ENCODE assay signal across 15 cellular contexts in genomic region chr17:82266142-82266541, GRCh38. TPM values are rescaled to one million over a fixed set of nuclear protein-coding genes. Genes with fewer than 3 reads are reported as not detected.
DNase-seq lines count a peak whose midpoint lies in the region; ATAC-seq and TF ChIP-seq lines count a peak whose summit lies in the region.
"Had no signal": no experiment of that assay in that cellular context is flagged by ENCODE, and none has a peak within 500 bp of the region (broad histone marks: within the 10 kb centered on the region; RNA-seq: fewer than 3 reads in every experiment).

No MANE protein-coding gene starts in this region.

- H3K27me3 ChIP-seq in breast epithelium (no peaks in the 10 kb centered on the region), mammary epithelial cell (ENCODE audit: insufficient read depth, low read length) (no peaks in the 10 kb centered on the region), upper lobe of left lung (no peaks in the 10 kb centered on the region)
- H3K27me3 ChIP-seq: upper lobe of right lung had no signal

- H3K9me3 ChIP-seq in breast epithelium (no peaks in the 10 kb centered on the region), mammary epithelial cell (replicated peaks; ENCODE audit: insufficient read depth, low read length) (no peaks in the 10 kb centered on the region), upper lobe of left lung (no peaks in the 10 kb centered on the region)
- H3K9me3 ChIP-seq: upper lobe of right lung had no signal

- CTCF ChIA-PET in mammary epithelial cell (lab: Charles Lee; ENCODE audit: low non-redundant PET) = no interaction called here

- H3K27me3 Mint-ChIP-seq in effector memory CD8-positive, alpha-beta T cell = no peaks in the 10 kb centered on the region
- no peaks in the 10 kb centered on the region for H3K27me3 Mint-ChIP-seq in neural crest cell (ENCODE audit: low read depth)
- H3K27me3 Mint-ChIP-seq: activated naive CD8-positive, alpha-beta T cell treated with anti-CD3 and anti-CD28 coated beads, Interleukin-2, amount 10 ng/mL, durations not matched to agents 7 days and 5 days had no signal

- in situ Hi-C loops in mammary epithelial cell (cut with MboI; ENCODE audit: low sequenced_read_pairs in 2 of 2) = no loop called here

- H3K27ac Mint-ChIP-seq in effector memory CD8-positive, alpha-beta T cell = peak overlapping the region; percentile 15 to 70
- no peak overlapping the region for H3K27ac Mint-ChIP-seq in neural crest cell (ENCODE audit: unreplicated experiment)
- H3K27ac Mint-ChIP-seq: activated naive CD8-positive, alpha-beta T cell treated with anti-CD3 and anti-CD28 coated beads, Interleukin-2, amount 10 ng/mL, durations not matched to agents 7 days and 5 days had no signal

- TF ChIP-seq POLR2A in breast epithelium (IDR thresholded peaks at IDR 0.05) (no peak), upper lobe of left lung (IDR thresholded peaks at IDR 0.05) (no peak)

- peaks cover 0 to 27% of the 10 kb centered on the region in 2 donors for H3K4me1 ChIP-seq in breast epithelium
- H3K4me1 ChIP-seq in mammary epithelial cell (ENCODE audit: insufficient read depth, low read length) = peaks cover 37% of the 10 kb centered on the region
- H3K4me1 ChIP-seq in upper lobe of left lung = peaks cover 54 to 69% (median 61%) of the 10 kb centered on the region in 4 donors

- H3K4me3 ChIP-seq in breast epithelium = no peak overlapping the region
- H3K4me3 ChIP-seq in mammary epithelial cell (replicated peaks in 1 of 3; ENCODE audit: insufficient read depth in 1 of 3, low read depth in 2 of 3, low read length in 3 of 3) = no peak overlapping the region
- H3K4me3 ChIP-seq in upper lobe of left lung = no peak overlapping the region
- H3K4me3 ChIP-seq: upper lobe of right lung had no signal

- no peak for ATAC-seq in effector memory CD8-positive, alpha-beta T cell (replicated peaks)
- no peak for ATAC-seq in upper lobe of left lung (ENCODE audit: low FRiP score in 2 of 2)
- ATAC-seq: left lobe of liver, upper lobe of right lung had no signal

- no TSS peak for BruUV-seq in mammary epithelial cell (replicated peaks; lab: Mats Ljungman, UMichigan)

- H4K20me1 ChIP-seq in mammary epithelial cell (ENCODE audit: insufficient read depth, low read length) = peaks cover 31% of the 10 kb centered on the region

- H3K79me2 ChIP-seq in mammary epithelial cell (ENCODE audit: insufficient read depth, low read length) = peaks cover 100% of the 10 kb centered on the region

- H3K4me3 Mint-ChIP-seq in effector memory CD8-positive, alpha-beta T cell = peak overlapping the region in 1 of 2 donors; percentile 12
- H3K4me3 Mint-ChIP-seq in neural crest cell = peak overlapping the region; percentile 45
- H3K4me3 Mint-ChIP-seq: activated naive CD8-positive, alpha-beta T cell treated with anti-CD3 and anti-CD28 coated beads, Interleukin-2, amount 10 ng/mL, durations not matched to agents 7 days and 5 days had no signal

- DNase-seq in breast epithelium (ENCODE audit: low spot score in 2 of 2) (no peak), mammary epithelial cell (no peak), neural crest cell (ENCODE audit: low read depth, low spot score) (no peak), upper lobe of left lung (no peak), mesenteric fat pad (ENCODE audit: low spot score) (no peak), occipital lobe (lab: John Stamatoyannopoulos, UW) (no peak)
- DNase-seq in effector memory CD8-positive, alpha-beta T cell = no peak
- no peak for DNase-seq in stimulated activated CD4-positive, alpha-beta T cell treated with anti-CD3 and anti-CD28 coated beads, Interleukin-2, amount 100 ng/mL, for 24 hours
- DNase-seq: activated CD4-positive, alpha-beta T cell treated with anti-CD3 and anti-CD28 coated beads, Interleukin-2, amount 50 U/mL, for 1 hour; activated naive CD8-positive, alpha-beta T cell treated with anti-CD3 and anti-CD28 coated beads, Interleukin-2, amount 10 ng/mL, durations not matched to agents 7 days and 5 days; NCI-H2081 treated with DMSO at 0.1 percent for 48 hours; upper lobe of right lung had no signal

- H3K36me3 ChIP-seq in breast epithelium = no peaks in the 10 kb centered on the region
- H3K36me3 ChIP-seq in mammary epithelial cell (ENCODE audit: insufficient read depth, low read length) = peaks cover 44% of the 10 kb centered on the region
- peaks cover 30 to 84% (median 63%) of the 10 kb centered on the region in 4 donors for H3K36me3 ChIP-seq in upper lobe of left lung

- H3K36me3 Mint-ChIP-seq in effector memory CD8-positive, alpha-beta T cell (ENCODE audit: insufficient read depth) = peaks cover 96% of the 10 kb centered on the region
- peaks cover 38% of the 10 kb centered on the region for H3K36me3 Mint-ChIP-seq in neural crest cell (ENCODE audit: low read depth)

- intact Hi-C loops in breast epithelium (cut with DNase I; ENCODE audit: low total_unique reads) = no loop called here
- intact Hi-C loops in mammary epithelial cell (cut with micrococcal nuclease) = no loop called here

- 91% methylated on average over 10 of the region's 10 CpGs for WGBS in mammary epithelial cell (ENCODE audit: low coverage, missing lambda C conversion rate)
- WGBS in upper lobe of left lung, 2 donors = 88 to 92% methylated on average over 9 to 10 of the region's 10 CpGs

- TF ChIP-seq EP300 in upper lobe of left lung (IDR thresholded peaks at IDR 0.05) = no peak

- TF ChIP-seq CTCF in breast epithelium (IDR thresholded peaks at IDR 0.05) = no peak
- no peak for TF ChIP-seq CTCF in mammary epithelial cell (conservative IDR thresholded peaks at IDR 0.05 in 1 of 2, IDR thresholded peaks at IDR 0.05 in 1 of 2; ENCODE audit: extremely low read depth in 1 of 2, insufficient read depth in 1 of 2, low read depth in 1 of 2, low read length in 2 of 2)
- no peak for TF ChIP-seq CTCF in neural crest cell (conservative IDR thresholded peaks at IDR 0.05)
- no peak for TF ChIP-seq CTCF in upper lobe of left lung (IDR thresholded peaks at IDR 0.05)

- dilution Hi-C loops in mammary epithelial cell (cut with HindIII; ENCODE audit: low sequenced_read_pairs) = loop anchor here (10.0 kb wide), 2 partner anchors 131 to 211 kb away; partner anchors contain the start of genes GPS1 and RFNG

- no peaks in the 10 kb centered on the region for H3K9me3 Mint-ChIP-seq in effector memory CD8-positive, alpha-beta T cell
- peaks cover under 1% of the 10 kb centered on the region for H3K9me3 Mint-ChIP-seq in neural crest cell
- H3K9me3 Mint-ChIP-seq: activated naive CD8-positive, alpha-beta T cell treated with anti-CD3 and anti-CD28 coated beads, Interleukin-2, amount 10 ng/mL, durations not matched to agents 7 days and 5 days had no signal

- peaks cover 44 to 46% of the 10 kb centered on the region in 2 donors for H3K4me1 Mint-ChIP-seq in effector memory CD8-positive, alpha-beta T cell (ENCODE audit: low read depth in 2 of 2)
- H3K4me1 Mint-ChIP-seq in neural crest cell = peaks cover 31% of the 10 kb centered on the region

- no peak overlapping the region for H3K4me2 ChIP-seq in mammary epithelial cell (ENCODE audit: insufficient read depth, low read depth, low read length)

- peak overlapping the region; percentile 96 to 99 for H3K27ac ChIP-seq in breast epithelium
- H3K27ac ChIP-seq in mammary epithelial cell (ENCODE audit: insufficient read depth, low read depth, low read length) = no peak overlapping the region
- peak overlapping the region; percentile 83 to 90 (median 88) for H3K27ac ChIP-seq in upper lobe of left lung

- no peak overlapping the region for H3K9ac ChIP-seq in mammary epithelial cell (ENCODE audit: insufficient read depth, low read length)

- H2AFZ ChIP-seq in mammary epithelial cell (ENCODE audit: low read depth, low read length) = no peak overlapping the region

RNA-seq across cellular contexts. Expression of gene CSNK1D, which starts 7.4 kb away (rescaled TPM):
- total RNA-seq in breast epithelium = 10 to 100 TPM; 50.7 to 85.9 (median 75.2) TPM
- 100 to 1,000 TPM in 1 of 2 donors, 10 to 100 TPM in 1; 68.7 to 163 TPM for total RNA-seq in mammary epithelial cell
- polyA plus RNA-seq in mammary epithelial cell = 146 TPM
- polyA minus RNA-seq in mammary epithelial cell = 216 TPM
- total RNA-seq in neural crest cell = 163 and 165 TPM in 2 replicates
- 100 to 1,000 TPM in 4 of 6 donors, 10 to 100 TPM in 2; 80.6 to 228 (median 152) TPM for total RNA-seq in upper lobe of left lung
- total RNA-seq in mesenteric fat pad = 171 TPM
- 23.9 TPM for total RNA-seq in occipital lobe

RNA-seq across cellular contexts. Expression of gene SLC16A3, which starts 37.3 kb away (rescaled TPM):
- total RNA-seq in breast epithelium (10 to 100 TPM; 10.2 to 22.6 (median 17.3) TPM), mammary epithelial cell (100 to 1,000 TPM; 180 to 212 TPM), neural crest cell (1.5 and 8.6 TPM in 2 replicates), upper lobe of left lung (100 to 1,000 TPM in 3 of 6 donors, 10 to 100 TPM in 3; 33.5 to 134 (median 102) TPM), mesenteric fat pad (65.0 TPM), occipital lobe (4.2 TPM)
- 118 TPM for polyA plus RNA-seq in mammary epithelial cell
- 42.3 TPM for polyA minus RNA-seq in mammary epithelial cell

RNA-seq across cellular contexts. Expression of gene CD7, which starts 51.3 kb away (rescaled TPM):
- total RNA-seq in breast epithelium = 1 to 10 TPM in 2 of 3 donors, not detected in 1; 1.3 to 1.8 TPM
- not detected for total RNA-seq in mammary epithelial cell
- not detected for polyA plus RNA-seq in mammary epithelial cell
- polyA minus RNA-seq in mammary epithelial cell = not detected
- not detected in 2 replicates for total RNA-seq in neural crest cell
- 10 to 100 TPM in 1 of 6 donors, 1 to 10 TPM in 5; 5.2 to 24.7 (median 7.6) TPM for total RNA-seq in upper lobe of left lung
- total RNA-seq in mesenteric fat pad = 3.2 TPM
- not detected for total RNA-seq in occipital lobe
- total RNA-seq: dermis microvascular lymphatic vessel endothelial cell, pulmonary artery endothelial cell had no signal

RNA-seq across cellular contexts. Expression of gene CCDC57, which starts 53.5 kb away (rescaled TPM):
- total RNA-seq in breast epithelium (10 to 100 TPM; 13.4 to 56.9 (median 52.8) TPM), mammary epithelial cell (10 to 100 TPM; 24.8 to 52.0 TPM), neural crest cell (47.5 and 50.3 TPM in 2 replicates), upper lobe of left lung (100 to 1,000 TPM in 2 of 6 donors, 10 to 100 TPM in 4; 52.9 to 204 (median 71.8) TPM), mesenteric fat pad (24.7 TPM), occipital lobe (18.6 TPM)
- 14.1 TPM for polyA plus RNA-seq in mammary epithelial cell
- 7.5 TPM for polyA minus RNA-seq in mammary epithelial cell
